ENCODE assay signal across 29 cellular contexts in the genomic region with DNA sequence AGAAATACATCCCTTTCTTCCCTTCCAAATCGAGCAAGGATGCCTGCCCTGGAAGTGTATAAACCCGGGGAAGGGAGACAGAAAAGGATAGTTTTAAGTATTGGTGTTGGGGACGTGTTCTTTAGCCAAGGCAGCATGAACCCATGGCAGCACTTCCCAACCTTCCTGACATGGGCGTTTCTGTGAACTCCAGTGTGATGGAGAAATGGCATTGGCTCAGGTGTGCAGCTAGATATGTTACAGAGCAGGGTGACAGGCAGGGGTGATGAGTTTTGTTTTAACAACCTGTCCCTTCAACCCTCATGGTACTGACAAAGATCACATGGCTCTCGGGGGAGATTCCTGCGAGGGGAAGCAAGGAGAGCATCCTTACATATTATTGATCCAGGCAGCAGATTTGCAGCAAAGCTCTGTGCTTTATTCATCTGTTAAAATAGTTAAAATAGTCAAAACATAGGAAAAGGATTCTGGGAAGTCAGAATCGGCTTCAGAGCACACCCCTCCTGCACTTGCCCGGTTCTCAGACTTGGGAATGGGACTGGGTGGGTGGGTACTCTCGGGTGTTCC. TPM values are rescaled to one million over a fixed set of nuclear protein-coding genes. Genes with fewer than 3 reads are reported as not detected.
DNase-seq lines count a peak whose midpoint lies in the region; ATAC-seq, FAIRE-seq and TF ChIP-seq lines count a peak whose summit lies in the region.
"Had no signal": no experiment of that assay in that cellular context is flagged by ENCODE, and none has a peak within 500 bp of the region (broad histone marks: within the 10 kb centered on the region; RNA-seq: fewer than 3 reads in every experiment).

No MANE protein-coding gene starts in this region.

- no peak for ATAC-seq in GM18505 (IDR thresholded peaks at IDR 0.05; ENCODE audit: unreplicated experiment)
- no peak for ATAC-seq in HG03432 (IDR thresholded peaks at IDR 0.05; ENCODE audit: unreplicated experiment)
- no peak for ATAC-seq in GM18858 (IDR thresholded peaks at IDR 0.05; ENCODE audit: unreplicated experiment)
- ATAC-seq: activated CD4-positive, alpha-beta T cell treated with anti-CD3 and anti-CD28 coated beads for 36 hours; HCT116; K562; left lung had no signal

- H3K4me1 ChIP-seq in ACC112 (ENCODE audit: control insufficient read depth, insufficient read depth, low read length, unreplicated experiment) (peaks cover 52% of the 10 kb centered on the region), astrocyte (ENCODE audit: insufficient read depth, low read length) (peaks cover 9% of the 10 kb centered on the region)
- H3K4me1 ChIP-seq: prostate gland had no signal

- peaks cover 32% of the 10 kb centered on the region for H3K36me3 Mint-ChIP-seq in astrocyte (ENCODE audit: low read depth, unreplicated experiment)

- H3K4me3 ChIP-seq in ACC112 (ENCODE audit: low read depth, low read length) (peak overlapping the region; percentile 81), astrocyte (ENCODE audit: insufficient read depth, low read depth, low read length) (no peak overlapping the region)
- H3K4me3 ChIP-seq: K562, left lung, prostate gland, SJSA1 had no signal

- peaks cover 85% of the 10 kb centered on the region for H3K79me2 ChIP-seq in ACC112 (ENCODE audit: control insufficient read depth, insufficient read depth, low read length, unreplicated experiment)
- H3K79me2 ChIP-seq in astrocyte (ENCODE audit: insufficient read depth, low read length) = no peaks in the 10 kb centered on the region

- peak overlapping the region; percentile 66 for H3K4me3 Mint-ChIP-seq in astrocyte (ENCODE audit: unreplicated experiment)
- H3K4me3 Mint-ChIP-seq: activated CD4-positive, alpha-beta T cell treated with anti-CD3 and anti-CD28 coated beads for 36 hours had no signal

- no peak overlapping the region for H3K9ac ChIP-seq in astrocyte (ENCODE audit: low read length)

- TF ChIP-seq POLR2A in GM18505 (IDR thresholded peaks at IDR 0.05; ENCODE audit: borderline replicate concordance, extremely low read depth, insufficient read depth, insufficient read length) = peak; percentile 10

- no peak overlapping the region for H3K27ac Mint-ChIP-seq in astrocyte (ENCODE audit: unreplicated experiment)
- H3K27ac Mint-ChIP-seq: activated CD4-positive, alpha-beta T cell treated with anti-CD3 and anti-CD28 coated beads for 36 hours had no signal

- H3K9me3 ChIP-seq in astrocyte (ENCODE audit: insufficient read depth, low read depth, low read length) = no peaks in the 10 kb centered on the region
- H3K9me3 ChIP-seq: neutrophil, prostate gland had no signal

- no peaks in the 10 kb centered on the region for H3K9me3 Mint-ChIP-seq in astrocyte (ENCODE audit: unreplicated experiment)

- no peak overlapping the region for H3K4me2 ChIP-seq in astrocyte (ENCODE audit: low read length)

- no peaks in the 10 kb centered on the region for H3K27me3 ChIP-seq in ACC112 (ENCODE audit: insufficient read depth, low read length)
- H3K27me3 ChIP-seq in astrocyte (ENCODE audit: insufficient read depth, low read length) = peaks cover 10% of the 10 kb centered on the region
- H3K27me3 ChIP-seq: left lung, SJSA1 had no signal

- no peak for FAIRE-seq in astrocyte (lab: Jason Lieb, UNC)
- FAIRE-seq: bronchial epithelial cell, colon, GM18507, islet of Langerhans, K562 had no signal

- DNase-seq in activated CD4-positive, alpha-beta T cell treated with anti-CD3 and anti-CD28 coated beads for 1 hour = peak; percentile 8
- no peak for DNase-seq in activated CD4-positive, alpha-beta T cell treated with anti-CD3 and anti-CD28 coated beads, Interleukin-2, amount 50 U/mL, for 48 hours
- no peak for DNase-seq in astrocyte (ENCODE audit: low read depth)
- no peak for DNase-seq in NCI-H2081 (lab: John Stamatoyannopoulos, UW)
- DNase-seq: activated CD4-positive, alpha-beta T cell treated with anti-CD3 and anti-CD28 coated beads for 36 hours; activated gamma-delta T cell; activated T-cell treated with anti-CD3 and anti-CD28 coated beads for 4 hours; effector CD8-positive, alpha-beta T cell; glutamatergic neuron; left lung; mesendoderm; NCI-H1105; NCI-H2081 treated with DMSO at 0.1 percent for 48 hours; NCI-H748 treated with DMSO at 0.1 percent for 48 hours; stimulated activated naive CD4-positive, alpha-beta T cell treated with Interleukin-2 at 50 U/mL for 16 hours had no signal

- H3K36me3 ChIP-seq in ACC112 (ENCODE audit: insufficient read depth, low read length) (peaks cover 75% of the 10 kb centered on the region), astrocyte (ENCODE audit: insufficient read depth, low read length) (no peaks in the 10 kb centered on the region)
- H3K36me3 ChIP-seq: prostate gland, SJSA1 had no signal

- H2AFZ ChIP-seq in ACC112 (ENCODE audit: low read length, unreplicated experiment) (no peak overlapping the region), astrocyte (ENCODE audit: low read depth, low read length) (no peak overlapping the region)

- H4K20me1 ChIP-seq in astrocyte (ENCODE audit: insufficient read depth, low read length) = no peaks in the 10 kb centered on the region

- H3K4me1 Mint-ChIP-seq in astrocyte (ENCODE audit: low read depth, unreplicated experiment) = peaks cover 35% of the 10 kb centered on the region

- H3K27me3 Mint-ChIP-seq in astrocyte (ENCODE audit: low read depth, unreplicated experiment) = peaks cover 2% of the 10 kb centered on the region
- H3K27me3 Mint-ChIP-seq: activated CD4-positive, alpha-beta T cell treated with anti-CD3 and anti-CD28 coated beads for 36 hours had no signal

- H3K27ac ChIP-seq in ACC112 (ENCODE audit: low read depth, low read length) (no peak overlapping the region), astrocyte (ENCODE audit: low read depth, low read length) (no peak overlapping the region)
- H3K27ac ChIP-seq: epithelial cell of prostate, left lung, neutrophil, prostate gland, SJSA1 had no signal

- no peak for TF ChIP-seq CTCF in astrocyte (IDR thresholded peaks at IDR 0.05; ENCODE audit: insufficient read depth, low read depth, low read length)

RNA-seq across cellular contexts. Expression of gene MX1, which starts 4.0 kb away (rescaled TPM):
- 420 and 434 TPM in 2 replicates for total RNA-seq in astrocyte
